Comparison of ENCODE assay signal across 18 cellular contexts in genomic region chr7:17406756-17407155, GRCh38.
A peak's percentile ranks its signal among the peaks of the same experiment; 100 is the strongest.
DNase-seq lines count a peak whose midpoint lies in the region; ATAC-seq and TF ChIP-seq lines count a peak whose summit lies in the region.
"Had no signal": no experiment of that assay in that cellular context is flagged by ENCODE, and none has a peak within 500 bp of the region (broad histone marks: within the 10 kb centered on the region; RNA-seq: fewer than 3 reads in every experiment).

No MANE protein-coding gene starts in this region.

- 35 to 53% (median 44%) methylated on average over 3 of the region's 3 CpGs for WGBS in spleen, 5 donors
- 87% methylated on average over 3 of the region's 3 CpGs for WGBS in aorta, 2 donors

- no peaks in the 10 kb centered on the region for H3K79me2 ChIP-seq in PC-9 (ENCODE audit: low read depth)

- ATAC-seq in aorta (ENCODE audit: low FRiP score): no peak
- ATAC-seq: gastrocnemius medialis, GM12878, lower lobe of right lung had no signal

- H3K4me1 ChIP-seq in PC-9 (replicated peaks; ENCODE audit: insufficient read depth): peaks cover 57% of the 10 kb centered on the region
- peaks cover 14 to 51% (median 30%) of the 10 kb centered on the region in 6 donors for H3K4me1 ChIP-seq in spleen
- peaks cover 0 to 2% of the 10 kb centered on the region in 2 donors for H3K4me1 ChIP-seq in aorta (ENCODE audit: control insufficient read depth in 1 of 2, insufficient read depth in 2 of 2, low read length in 2 of 2)
- H3K4me1 ChIP-seq: ascending aorta, gastrocnemius medialis, HAP-1 had no signal

- H2AFZ ChIP-seq in PC-9: no peak overlapping the region

- CTCF ChIA-PET in PC-9 (lab: Charles Lee): interaction anchor here (0.5 kb wide), 1 partner anchor 516 kb away, joined by 3 read pairs; no protein-coding TSS in a partner anchor

- intact Hi-C loops in PC-9 (cut with micrococcal nuclease; ENCODE audit: unreplicated experiment): loop anchor here (5.0 kb wide), 1 partner anchor 116 kb away; no protein-coding TSS in a partner anchor
- intact Hi-C loops in spleen (cut with DNase I; ENCODE audit: low total_unique reads): no loop called here
- intact Hi-C loops in aorta (cut with DNase I): no loop called here

- H3K27me3 ChIP-seq in PC-9 (ENCODE audit: insufficient read depth, low read depth) (no peaks in the 10 kb centered on the region), spleen (replicated peaks in 1 of 7) (no peaks in the 10 kb centered on the region), aorta (ENCODE audit: control insufficient read depth in 1 of 2, insufficient read depth in 2 of 2, low read length in 1 of 2) (no peaks in the 10 kb centered on the region)
- H3K27me3 ChIP-seq: ascending aorta; BLaER1 treated with 17β-estradiol and CSF1 and Interleukin-3, amounts not matched to agents 10 nM and 100 nM; dorsolateral prefrontal cortex; gastrocnemius medialis had no signal

- TF ChIP-seq POLR2A in spleen (IDR thresholded peaks at IDR 0.05) (no peak), erythroblast (IDR thresholded peaks at IDR 0.05; ENCODE audit: low read length) (no peak)

- H3K27ac ChIP-seq in PC-9 (peak overlapping the region; percentile 73; the same call in 1 of the 2 replicates), spleen (peak overlapping the region in 5 of 8 donors; percentile 1 to 46 (median 26)), aorta (ENCODE audit: low read depth in 1 of 2, low read length in 2 of 2) (no peak overlapping the region)
- H3K27ac ChIP-seq: ascending aorta, dorsolateral prefrontal cortex, gastrocnemius medialis, lower lobe of right lung had no signal

- no peak for TF ChIP-seq CTCF in PC-9 (conservative IDR thresholded peaks at IDR 0.05)
- no peak for TF ChIP-seq CTCF in spleen (IDR thresholded peaks at IDR 0.05 in 8 of 11, conservative IDR thresholded peaks at IDR 0.05 in 3 of 11)

- H3K4me3 ChIP-seq in PC-9 (no peak overlapping the region), spleen (no peak overlapping the region), aorta (ENCODE audit: low read length in 2 of 2) (no peak overlapping the region)
- H3K4me3 ChIP-seq: ascending aorta; BLaER1 treated with 17β-estradiol and CSF1 and Interleukin-3, amounts not matched to agents 10 nM and 100 nM; dorsolateral prefrontal cortex; gastrocnemius medialis; GM12878; HAP-1; lower lobe of right lung had no signal

- no peaks in the 10 kb centered on the region for H4K20me1 ChIP-seq in PC-9 (ENCODE audit: insufficient read depth)
- H4K20me1 ChIP-seq: BLaER1 treated with 17β-estradiol and CSF1 and Interleukin-3, amounts not matched to agents 10 nM and 100 nM had no signal

- no TSS peak for BruUV-seq in PC-9 (replicated peaks; lab: Mats Ljungman, UMichigan)

- H3F3A ChIP-seq in PC-9 (ENCODE audit: insufficient read depth, low read depth): peaks cover 19% of the 10 kb centered on the region

- H3K9me3 ChIP-seq in PC-9 (ENCODE audit: insufficient read depth, low read depth) (peaks cover 23% of the 10 kb centered on the region; the same call in 1 of the 2 replicates), spleen (no peaks in the 10 kb centered on the region), aorta (ENCODE audit: control insufficient read depth, low read length) (no peaks in the 10 kb centered on the region)
- H3K9me3 ChIP-seq: ascending aorta; BLaER1 treated with 17β-estradiol and CSF1 and Interleukin-3, amounts not matched to agents 10 nM and 100 nM; gastrocnemius medialis; HAP-1; lower lobe of right lung had no signal

- POLR2A ChIA-PET in PC-9 (lab: Charles Lee; ENCODE audit: unreplicated experiment): interaction anchor here (0.7 kb wide), 1 partner anchor 18 kb away, joined by 10 read pairs; no protein-coding TSS in a partner anchor

- 0 out of 2 replicates have a peak, but pooled peaks cover 6% of the 10 kb centered on the region for H3K9me2 ChIP-seq in PC-9 (ENCODE audit: insufficient read depth)

- DNase-seq in ELR (ENCODE audit: low read depth) (peak; percentile 85), PC-9 (no peak), fibroblast of gingiva (ENCODE audit: low read depth) (peak; percentile 60), spleen (no peak), superior temporal gyrus (ENCODE audit: extremely low spot score) (no peak), aorta (no peak), erythroblast (lab: John Stamatoyannopoulos, UW) (no peak)
- DNase-seq: activated CD8-positive, alpha-beta memory T cell treated with anti-CD3 and anti-CD28 coated beads for 24 hours; dorsolateral prefrontal cortex; gastrocnemius medialis; lower lobe of right lung; NCI-H1417 treated with DMSO at 0.1 percent for 48 hours; stimulated activated CD4-positive, alpha-beta T cell treated with anti-CD3 and anti-CD28 coated beads, Interleukin-2, amount 100 ng/mL, for 24 hours; stimulated activated CD8-positive, alpha-beta memory T cell treated with anti-CD3 and anti-CD28 coated beads, Interleukin-4, amount 100 ng/mL, for 48 hours had no signal

- 0 out of 2 replicates have a peak overlapping the region, but pooled peaks have one; percentile 46 for H3K4me2 ChIP-seq in PC-9

- H3K36me3 ChIP-seq in PC-9 (ENCODE audit: low read depth): no peaks in the 10 kb centered on the region
- H3K36me3 ChIP-seq in spleen: no peaks in the 10 kb centered on the region
- H3K36me3 ChIP-seq in aorta (ENCODE audit: control insufficient read depth in 1 of 2, insufficient read depth in 2 of 2, low read length in 1 of 2): no peaks in the 10 kb centered on the region
- H3K36me3 ChIP-seq: ascending aorta; BLaER1 treated with 17β-estradiol and CSF1 and Interleukin-3, amounts not matched to agents 10 nM and 100 nM; gastrocnemius medialis; HAP-1; lower lobe of right lung had no signal

Comparison
In these comparisons a context has a peak if more than half of its experiments do, and no peak if none do; other contexts are left out.
1. DNase-seq: peak in ELR (single experiment) and fibroblast of gingiva (single experiment); none in PC-9 (0 of 2), spleen (single experiment), superior temporal gyrus (single experiment), aorta (0 of 2) and erythroblast (0 of 2).
2. H3K27ac ChIP-seq: peak in PC-9 (single experiment) and spleen (5 of 8); none in aorta (0 of 2).